18 cellular contexts compared by ENCODE assay signal in genomic region chr17:6683081-6683684, GRCh38. TPM values are rescaled to one million over a fixed set of nuclear protein-coding genes. Genes with fewer than 3 reads are reported as not detected.
DNase-seq lines count a peak whose midpoint lies in the region; ATAC-seq, FAIRE-seq and TF ChIP-seq lines count a peak whose summit lies in the region.
"Had no signal": no experiment of that assay in that cellular context is flagged by ENCODE, and none has a peak within 500 bp of the region (broad histone marks: within the 10 kb centered on the region; RNA-seq: fewer than 3 reads in every experiment).

No MANE protein-coding gene starts in this region.

- POLR2A ChIA-PET in H1 (lab: Charles Lee; ENCODE audit: partially characterized antibody), result interaction anchor here (0.8 kb wide), 1 partner anchor 8 kb away, joined by 3 read pairs; no protein-coding TSS in a partner anchor

- ATAC-seq in right lobe of liver (peak in 3 of 4 donors; percentile 1 to 31 (median 3)), Right ventricle myocardium superior (ENCODE audit: poor library complexity) (no peak), GM21526 (IDR thresholded peaks at IDR 0.05; ENCODE audit: low FRiP score, unreplicated experiment) (no peak)

- H3K9ac ChIP-seq in H1 (replicated peaks in 1 of 4; ENCODE audit: extremely low read depth in 1 of 4, low read depth in 3 of 4, low read length in 3 of 4), result no peak overlapping the region
- H3K9ac ChIP-seq: BLaER1 treated with 17β-estradiol and CSF1 and Interleukin-3, amounts not matched to agents 10 nM and 100 nM; GM23248 had no signal

- no peaks in the 10 kb centered on the region for H3K36me3 ChIP-seq in H1 (ENCODE audit: control insufficient read depth in 2 of 4, insufficient read depth in 4 of 4, low read length in 3 of 4)
- peaks cover 0 to 8% (median 0%) of the 10 kb centered on the region in 4 donors for H3K36me3 ChIP-seq in right lobe of liver
- H3K36me3 ChIP-seq: BLaER1 treated with 17β-estradiol and CSF1 and Interleukin-3, amounts not matched to agents 10 nM and 100 nM had no signal

- no peak for FAIRE-seq in H1 (lab: Jason Lieb, UNC)
- FAIRE-seq: D721Med had no signal

- H2AFZ ChIP-seq in H1 (ENCODE audit: low read length), result no peak overlapping the region
- H2AFZ ChIP-seq: GM23248 had no signal

- no peak overlapping the region for H3K23ac ChIP-seq in H1 (ENCODE audit: insufficient read length)

- no peaks in the 10 kb centered on the region for H3K79me2 ChIP-seq in H1 (ENCODE audit: control insufficient read depth in 1 of 2, insufficient read depth in 2 of 2, low read length in 2 of 2)

- no peak overlapping the region for H2BK120ac ChIP-seq in H1 (replicated peaks; ENCODE audit: low read depth, low read length)

- no peak overlapping the region for H2BK20ac ChIP-seq in H1 (ENCODE audit: low read length)

- H3K23me2 ChIP-seq in H1 (ENCODE audit: low read depth, low read length), result no peaks in the 10 kb centered on the region

- H2BK5ac ChIP-seq in H1 (ENCODE audit: low read depth, low read length), result no peak overlapping the region

- H3K4me1 ChIP-seq in H1 (replicated peaks in 1 of 4; ENCODE audit: control insufficient read depth in 3 of 4, insufficient read depth in 4 of 4, low read length in 3 of 4) (no peaks in the 10 kb centered on the region; a peak in 1 of 7 replicates), right lobe of liver (peaks cover 0 to 65% (median 11%) of the 10 kb centered on the region in 4 donors)

- no peak overlapping the region for H2BK12ac ChIP-seq in H1 (ENCODE audit: low read depth, low read length)

- no peak overlapping the region for H3K4me3 ChIP-seq in H1 (ENCODE audit: extremely low read depth in 1 of 4, insufficient read depth in 2 of 4, low read depth in 3 of 4, low read length in 4 of 4)
- H3K4me3 ChIP-seq in right lobe of liver, result no peak overlapping the region
- H3K4me3 ChIP-seq: BLaER1 treated with 17β-estradiol and CSF1 and Interleukin-3, amounts not matched to agents 10 nM and 100 nM; GM23248 had no signal

- TF ChIP-seq RAD21 in H1 (IDR thresholded peaks at IDR 0.05 in 1 of 2, conservative IDR thresholded peaks at IDR 0.05 in 1 of 2; ENCODE audit: low read depth in 2 of 2, low read length in 2 of 2), result no peak

- no peak overlapping the region for H3K4ac ChIP-seq in H1 (replicated peaks; ENCODE audit: insufficient read length, low read depth, low read length)

- H3K4me2 ChIP-seq in H1 (ENCODE audit: insufficient read depth in 1 of 2, low read depth in 2 of 2, low read length in 2 of 2), result no peak overlapping the region
- H3K4me2 ChIP-seq: BLaER1 treated with 17β-estradiol and CSF1 and Interleukin-3, amounts not matched to agents 10 nM and 100 nM had no signal

- intact Hi-C loops in right lobe of liver (cut with DNase I) (no loop called here), Right ventricle myocardium superior (cut with DNase I) (no loop called here)

- H4K5ac ChIP-seq in H1 (ENCODE audit: insufficient read length, low read depth, low read length), result no peak overlapping the region

- DNase-seq in NCI-H748 (lab: John Stamatoyannopoulos, UW; ENCODE audit: unreplicated experiment) (peak; percentile 49), NCI-H748 treated with DMSO at 0.1 percent for 48 hours (lab: John Stamatoyannopoulos, UW) (no peak), NCI-H69 (lab: John Stamatoyannopoulos, UW) (peak; percentile 62), H1 (ENCODE audit: low read depth in 1 of 2, low spot score in 2 of 2) (no peak), right lobe of liver (peak in 1 of 3 donors; percentile 56), UCSD-AML1 (lab: John Stamatoyannopoulos, UW; ENCODE audit: unreplicated experiment) (no peak), Right ventricle myocardium superior (no peak)
- DNase-seq: 8988T; ACHN; CD4-positive, alpha-beta memory T cell; DMS153; GF-D8; GM23248; H9 had no signal

- no peak overlapping the region for H4K8ac ChIP-seq in H1 (ENCODE audit: extremely low read depth, insufficient read depth, low read length)

- 94% methylated on average over 3 of the region's 3 CpGs; no CpG with 5 or more reads in 1 of the 2 experiments for WGBS in H1 (ENCODE audit: extremely low coverage in 1 of 2, insufficient coverage in 1 of 2, insufficient read length in 1 of 2, insufficient replicate concordance in 2 of 2, low coverage in 1 of 2, low lambda C conversion rate in 2 of 2, missing lambda C conversion rate in 1 of 2), 2 experiments
- 25% methylated on average over 3 of the region's 3 CpGs for WGBS in right lobe of liver (ENCODE audit: insufficient coverage, low coverage, low lambda C conversion rate, missing lambda C conversion rate)

- H4K91ac ChIP-seq in H1 (replicated peaks; ENCODE audit: insufficient read length, low read length), result no peak overlapping the region

- H3K18ac ChIP-seq in H1 (ENCODE audit: extremely low read depth, low read length), result no peak overlapping the region

- no peak for TF ChIP-seq EP300 in H1 (IDR thresholded peaks at IDR 0.05; ENCODE audit: borderline replicate concordance in 1 of 2, low read depth in 2 of 2, low read length in 2 of 2)

- H2BK15ac ChIP-seq in H1 (ENCODE audit: low read length), result no peak overlapping the region

- no peak overlapping the region for H3K56ac ChIP-seq in H1 (replicated peaks; ENCODE audit: insufficient read length, low read depth, low read length)

- H3K14ac ChIP-seq in H1 (ENCODE audit: insufficient read length), result no peak overlapping the region

- H2AK5ac ChIP-seq in H1 (ENCODE audit: low read depth, low read length), result 0 out of 2 replicates have a peak overlapping the region, but pooled peaks have one; percentile 24

- TF ChIP-seq POLR2A in H1 (IDR thresholded peaks at IDR 0.05; ENCODE audit: control extremely low read depth in 1 of 2, low read depth in 2 of 2, low read length in 2 of 2) (no peak), right lobe of liver (IDR thresholded peaks at IDR 0.05) (peak; percentile 24)

- no peaks in the 10 kb centered on the region for H3K79me1 ChIP-seq in H1 (ENCODE audit: low read depth, low read length)

- no peak for TF ChIP-seq CTCF in H1 (IDR thresholded peaks at IDR 0.05; ENCODE audit: control extremely low read depth in 1 of 3, insufficient read depth in 1 of 3, low read depth in 1 of 3, low read length in 3 of 3)
- TF ChIP-seq CTCF in right lobe of liver (IDR thresholded peaks at IDR 0.05), result no peak

- no peaks in the 10 kb centered on the region for H4K20me1 ChIP-seq in H1 (replicated peaks in 1 of 2; ENCODE audit: control insufficient read depth in 1 of 2, insufficient read depth in 2 of 2, low read length in 2 of 2)

- CTCF ChIA-PET in H1 (lab: Charles Lee; ENCODE audit: partially characterized antibody), result interaction anchor here (0.9 to 2.6 kb wide), 6 partner anchors 11 to 321 kb away, joined by 3 to 13 read pairs (median 6); no protein-coding TSS in a partner anchor

- H3K27me3 ChIP-seq in H1 (replicated peaks in 1 of 4; ENCODE audit: control insufficient read depth in 3 of 4, extremely low read depth in 1 of 4, insufficient read depth in 3 of 4, low read length in 3 of 4) (no peaks in the 10 kb centered on the region; a peak in 1 of 7 replicates), right lobe of liver (no peaks in the 10 kb centered on the region)

- H3K27ac ChIP-seq in H1 (ENCODE audit: low read depth, low read length), result no peak overlapping the region
- H3K27ac ChIP-seq in right lobe of liver, result peak overlapping the region in 1 of 3 donors; percentile 40
- H3K27ac ChIP-seq: BLaER1 treated with 17β-estradiol and CSF1 and Interleukin-3, amounts not matched to agents 10 nM and 100 nM; GM23248 had no signal

- H3K9me3 ChIP-seq in H1 (ENCODE audit: insufficient read depth in 2 of 2, low read depth in 1 of 2, low read length in 1 of 2) (no peaks in the 10 kb centered on the region), right lobe of liver (no peaks in the 10 kb centered on the region)

RNA-seq across cellular contexts. Expression of gene SLC13A5, which starts 30.0 kb away (rescaled TPM):
- 1.8 and 2.6 TPM in 2 replicates for total RNA-seq in H1 (2021; fragmentation: NEBNext Ultra II Directional; extraction: Animal tissue kit (Norgen Biotek cat#: 25700))
- polyA plus RNA-seq in H1 (2011; rRNA removed), result 2.1 and 3.5 TPM in 2 replicates
- polyA plus RNA-seq in H1 (2011; cell fraction: cytosol; rRNA removed), result 3.1 TPM
- polyA plus RNA-seq in H1 (2011; cell fraction: nucleus; rRNA removed), result 6.6 TPM
- 1.2 to 2.7 TPM (median 2.5 TPM) in 4 replicates for polyA plus RNA-seq in H1 (2012, experiment 1 of 2)
- 1.6 TPM for polyA plus RNA-seq in H1 (2012, experiment 2 of 2)
- polyA plus RNA-seq in H1 (2013, experiment 1 of 2), result 3.1 TPM
- 3.2 TPM for polyA plus RNA-seq in H1 (2013, experiment 2 of 2)
- 6.9 and 9.0 TPM in 2 replicates for polyA minus RNA-seq in H1 (2011; rRNA and poly(A)+ RNA removed)
- 3.5 TPM for polyA minus RNA-seq in H1 (2011; cell fraction: cytosol; rRNA and poly(A)+ RNA removed)
- 6.0 TPM for polyA minus RNA-seq in H1 (2011; cell fraction: nucleus; rRNA and poly(A)+ RNA removed)
- total RNA-seq in right lobe of liver (100 to 1,000 TPM; 142 to 383 (median 264) TPM), Right ventricle myocardium superior (not detected)
- total RNA-seq: CD4-positive, alpha-beta memory T cell; GM23248; HT1080 had no signal
- polyA plus RNA-seq: CD4-positive, alpha-beta memory T cell; GM23248 had no signal

RNA-seq across cellular contexts. Expression of gene C17orf100, which starts 31.6 kb away (rescaled TPM):
- total RNA-seq in H1 (2021; fragmentation: NEBNext Ultra II Directional; extraction: Animal tissue kit (Norgen Biotek cat#: 25700)), result 1.6 and 2.8 TPM in 2 replicates
- polyA plus RNA-seq in H1 (2011; rRNA removed), result 2.1 and 2.6 TPM in 2 replicates
- polyA plus RNA-seq in H1 (2011; cell fraction: cytosol; rRNA removed), result 2.2 TPM
- polyA plus RNA-seq in H1 (2011; cell fraction: nucleus; rRNA removed), result 3.1 TPM
- polyA plus RNA-seq in H1 (2012, experiment 1 of 2), result 1.9 to 2.9 TPM (median 2.7 TPM) in 4 replicates
- polyA plus RNA-seq in H1 (2012, experiment 2 of 2), result 1.5 TPM
- 2.5 TPM for polyA plus RNA-seq in H1 (2013, experiment 1 of 2)
- 2.7 TPM for polyA plus RNA-seq in H1 (2013, experiment 2 of 2)
- 0.57 and 0.71 TPM in 2 replicates for polyA minus RNA-seq in H1 (2011; rRNA and poly(A)+ RNA removed)
- polyA minus RNA-seq in H1 (2011; cell fraction: cytosol; rRNA and poly(A)+ RNA removed), result 3.0 TPM
- polyA minus RNA-seq in H1 (2011; cell fraction: nucleus; rRNA and poly(A)+ RNA removed), result 4.0 TPM
- total RNA-seq in right lobe of liver (1 to 10 TPM; 1.2 to 4.0 (median 1.9) TPM), Right ventricle myocardium superior (0.48 TPM)

RNA-seq across cellular contexts. Expression of gene MED31, which starts 31.8 kb away (rescaled TPM):
- 11.0 and 12.3 TPM in 2 replicates for total RNA-seq in H1 (2021; fragmentation: NEBNext Ultra II Directional; extraction: Animal tissue kit (Norgen Biotek cat#: 25700))
- 2.4 and 4.6 TPM in 2 replicates for polyA plus RNA-seq in H1 (2011; rRNA removed)
- polyA plus RNA-seq in H1 (2011; cell fraction: cytosol; rRNA removed), result 5.0 TPM
- 2.1 TPM for polyA plus RNA-seq in H1 (2011; cell fraction: nucleus; rRNA removed)
- 5.1 to 7.2 TPM (median 6.7 TPM) in 4 replicates for polyA plus RNA-seq in H1 (2012, experiment 1 of 2)
- polyA plus RNA-seq in H1 (2012, experiment 2 of 2), result 11.5 TPM
- 24.1 TPM for polyA plus RNA-seq in H1 (2013, experiment 1 of 2)
- polyA plus RNA-seq in H1 (2013, experiment 2 of 2), result 23.7 TPM
- 2.8 and 3.9 TPM in 2 replicates for polyA minus RNA-seq in H1 (2011; rRNA and poly(A)+ RNA removed)
- 1.8 TPM for polyA minus RNA-seq in H1 (2011; cell fraction: cytosol; rRNA and poly(A)+ RNA removed)
- polyA minus RNA-seq in H1 (2011; cell fraction: nucleus; rRNA and poly(A)+ RNA removed), result 9.7 TPM
- total RNA-seq in right lobe of liver, result 10 to 100 TPM in 2 of 6 experiments, 1 to 10 TPM in 4; 3.5 to 10.7 (median 7.4) TPM
- total RNA-seq in Right ventricle myocardium superior, result 14.5 TPM

RNA-seq across cellular contexts. Expression of gene TXNDC17, which starts 42.3 kb away (rescaled TPM):
- 182 and 192 TPM in 2 replicates for total RNA-seq in H1 (2021; fragmentation: NEBNext Ultra II Directional; extraction: Animal tissue kit (Norgen Biotek cat#: 25700))
- 410 TPM in 2 replicates for polyA plus RNA-seq in H1 (2011; rRNA removed)
- polyA plus RNA-seq in H1 (2011; cell fraction: cytosol; rRNA removed), result 569 TPM
- 184 TPM for polyA plus RNA-seq in H1 (2011; cell fraction: nucleus; rRNA removed)
- polyA plus RNA-seq in H1 (2012, experiment 1 of 2), result 331 to 495 TPM (median 353 TPM) in 4 replicates
- 139 TPM for polyA plus RNA-seq in H1 (2012, experiment 2 of 2)
- 260 TPM for polyA plus RNA-seq in H1 (2013, experiment 1 of 2)
- polyA plus RNA-seq in H1 (2013, experiment 2 of 2), result 290 TPM
- 44.9 and 53.2 TPM in 2 replicates for polyA minus RNA-seq in H1 (2011; rRNA and poly(A)+ RNA removed)
- 87.0 TPM for polyA minus RNA-seq in H1 (2011; cell fraction: cytosol; rRNA and poly(A)+ RNA removed)
- polyA minus RNA-seq in H1 (2011; cell fraction: nucleus; rRNA and poly(A)+ RNA removed), result 34.3 TPM
- total RNA-seq in right lobe of liver (100 to 1,000 TPM in 2 of 6 experiments, 10 to 100 TPM in 4; 50.4 to 204 (median 72.1) TPM), Right ventricle myocardium superior (44.5 TPM)

RNA-seq across cellular contexts. Expression of gene KIAA0753, which starts 42.7 kb away (rescaled TPM):
- total RNA-seq in H1 (2021; fragmentation: NEBNext Ultra II Directional; extraction: Animal tissue kit (Norgen Biotek cat#: 25700)), result 27.1 and 29.2 TPM in 2 replicates
- 4.2 and 5.0 TPM in 2 replicates for polyA plus RNA-seq in H1 (2011; rRNA removed)
- polyA plus RNA-seq in H1 (2011; cell fraction: cytosol; rRNA removed), result 5.2 TPM
- polyA plus RNA-seq in H1 (2011; cell fraction: nucleus; rRNA removed), result 9.0 TPM
- 13.1 to 22.2 TPM (median 14.8 TPM) in 4 replicates for polyA plus RNA-seq in H1 (2012, experiment 1 of 2)
- 1.4 TPM for polyA plus RNA-seq in H1 (2012, experiment 2 of 2)
- 11.6 TPM for polyA plus RNA-seq in H1 (2013, experiment 1 of 2)
- 14.2 TPM for polyA plus RNA-seq in H1 (2013, experiment 2 of 2)
- 7.3 and 12.7 TPM in 2 replicates for polyA minus RNA-seq in H1 (2011; rRNA and poly(A)+ RNA removed)
- polyA minus RNA-seq in H1 (2011; cell fraction: cytosol; rRNA and poly(A)+ RNA removed), result 10.1 TPM
- polyA minus RNA-seq in H1 (2011; cell fraction: nucleus; rRNA and poly(A)+ RNA removed), result 27.5 TPM
- 1 to 10 TPM; 3.7 to 6.5 (median 4.9) TPM for total RNA-seq in right lobe of liver
- 3.5 TPM for total RNA-seq in Right ventricle myocardium superior

Comparison
In these comparisons a context has a peak if more than half of its experiments do, and no peak if none do; other contexts are left out.
1. DNase-seq: peak in NCI-H748 (single experiment) and NCI-H69 (single experiment); none in NCI-H748 treated with DMSO at 0.1 percent for 48 hours (single experiment), H1 (0 of 2), UCSD-AML1 (single experiment) and Right ventricle myocardium superior (single experiment).
2. ATAC-seq: peak in right lobe of liver (3 of 4); none in Right ventricle myocardium superior (single experiment) and GM21526 (single experiment).
3. RNA of gene SLC13A5, which starts 30.0 kb away (total RNA-seq): 142 to 383 TPM in right lobe of liver; 1.8 to 2.6 TPM in H1 and not detected in Right ventricle myocardium superior (single experiment); every median in the first group is over 10 times any median in the second.